9 cellular contexts compared by ENCODE assay signal in the genomic region with DNA sequence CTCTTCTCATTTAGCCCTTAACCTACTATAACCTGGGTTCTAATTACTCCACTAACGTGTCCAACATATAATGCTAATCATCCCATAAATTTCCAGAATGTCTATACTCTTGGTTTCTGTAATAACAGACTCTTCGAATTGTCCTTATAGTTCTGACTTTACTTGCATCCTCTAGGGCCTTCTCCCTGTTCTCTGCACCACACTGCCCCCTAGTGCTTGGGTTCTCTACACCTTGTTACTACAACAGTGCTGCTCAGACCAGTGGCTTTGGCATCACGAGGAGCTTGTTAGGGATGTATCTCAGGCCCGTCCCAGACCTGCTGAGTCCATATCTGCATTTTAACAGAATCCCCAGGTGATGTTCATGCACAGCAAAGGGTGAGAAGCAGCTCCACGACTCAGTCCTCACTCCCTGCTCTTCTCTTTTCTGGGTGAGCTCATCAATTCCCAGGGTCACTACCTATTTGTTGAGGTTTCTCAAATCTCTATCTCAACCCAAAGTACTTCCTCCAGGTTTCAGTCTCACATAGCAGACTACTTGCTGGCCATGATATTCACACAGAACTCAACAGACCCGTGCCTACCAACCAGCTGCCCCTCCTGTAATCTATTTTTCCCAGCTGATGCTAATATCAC. TPM values are rescaled to one million over a fixed set of nuclear protein-coding genes. Genes with fewer than 3 reads are reported as not detected.
DNase-seq lines count a peak whose midpoint lies in the region; ATAC-seq and TF ChIP-seq lines count a peak whose summit lies in the region.
"Had no signal": no experiment of that assay in that cellular context is flagged by ENCODE, and none has a peak within 500 bp of the region (broad histone marks: within the 10 kb centered on the region; RNA-seq: fewer than 3 reads in every experiment).

No MANE protein-coding gene starts in this region.

- no peaks in the 10 kb centered on the region for H3K27me3 Mint-ChIP-seq in CD4-positive, alpha-beta T cell

- POLR2A ChIA-PET in CD4-positive, alpha-beta T cell (lab: Charles Lee) = interaction anchor here (1.1 to 1.2 kb wide), 2 partner anchors 14 to 15 kb away, joined by 6 read pairs; a partner anchor contains a TSS

- H3K27ac Mint-ChIP-seq in CD4-positive, alpha-beta T cell = no peak overlapping the region
- H3K27ac Mint-ChIP-seq: T-helper 1 cell treated with Interleukin-12 subunit alpha and Interleukin-12 subunit beta and Interleukin-4 antibody, amounts not matched to agents 30 μg/mL and 1 μg/mL, for 36 hours had no signal

- no peak overlapping the region for H3K27ac ChIP-seq in CD4-positive, alpha-beta T cell (ENCODE audit: low read depth, low read length)
- H3K27ac ChIP-seq in right lobe of liver = no peak overlapping the region

- no peak overlapping the region for H3K4me3 ChIP-seq in choroid plexus epithelial cell (ENCODE audit: low read depth, low read length)
- no peak overlapping the region for H3K4me3 ChIP-seq in right lobe of liver

- peak; percentile 83 for TF ChIP-seq CTCF in CD4-positive, alpha-beta T cell (IDR thresholded peaks at IDR 0.05)
- peak; percentile 98 for TF ChIP-seq CTCF in choroid plexus epithelial cell (conservative IDR thresholded peaks at IDR 0.05; ENCODE audit: low read depth, low read length)
- TF ChIP-seq CTCF in right lobe of liver (IDR thresholded peaks at IDR 0.05) = peak; percentile 63 to 79 (median 76)

- ATAC-seq in CD4-positive, alpha-beta T cell (ENCODE audit: poor library complexity) = peak; percentile 100
- peak; percentile 97 for ATAC-seq in GM19372 (IDR thresholded peaks at IDR 0.05; ENCODE audit: low read depth, unreplicated experiment)
- ATAC-seq in HG03432 (IDR thresholded peaks at IDR 0.05; ENCODE audit: unreplicated experiment) = peak; percentile 95
- peak; percentile 95 to 98 (median 96) for ATAC-seq in right lobe of liver

- H3K36me3 ChIP-seq in right lobe of liver = no peaks in the 10 kb centered on the region

- H3K9me3 ChIP-seq in CD4-positive, alpha-beta T cell (ENCODE audit: control insufficient read depth, low read length) = no peaks in the 10 kb centered on the region
- H3K9me3 ChIP-seq in right lobe of liver = no peaks in the 10 kb centered on the region

- WGBS in right lobe of liver (ENCODE audit: insufficient coverage, low coverage, low lambda C conversion rate, missing lambda C conversion rate) = 4% methylated on average over 6 of the region's 6 CpGs

- no peaks in the 10 kb centered on the region for H3K36me3 Mint-ChIP-seq in CD4-positive, alpha-beta T cell (ENCODE audit: low read depth)

- no peaks in the 10 kb centered on the region for H3K4me1 Mint-ChIP-seq in CD4-positive, alpha-beta T cell (ENCODE audit: low read depth)

- CTCF ChIA-PET in CD4-positive, alpha-beta T cell (lab: Charles Lee) = interaction anchor here (0.6 to 1.7 kb wide), 21 partner anchors 8 to 94 kb away, joined by 3 to 18 read pairs (median 4); a partner anchor contains a TSS

- peak; percentile 70 to 91 (median 86) for DNase-seq in CD4-positive, alpha-beta T cell
- DNase-seq in NCI-H460 (ENCODE audit: extremely low read depth, low read depth) = peak; percentile 90
- DNase-seq in activated CD4-positive, alpha-beta T cell treated with anti-CD3 and anti-CD28 coated beads for 1 hour = peak; percentile 73
- peak; percentile 94 for DNase-seq in choroid plexus epithelial cell (ENCODE audit: low read depth)
- DNase-seq in right lobe of liver = peak; percentile 75 to 87 (median 84)
- DNase-seq in stimulated activated CD8-positive, alpha-beta memory T cell treated with anti-CD3 and anti-CD28 coated beads, Interleukin-12 subunit alpha, Interleukin-12 subunit beta, amount 100 ng/mL, for 4 hours (ENCODE audit: low read depth) = peak; percentile 62

- H3K27me3 ChIP-seq in CD4-positive, alpha-beta T cell (ENCODE audit: control insufficient read depth, insufficient read depth, low read length) = no peaks in the 10 kb centered on the region
- H3K27me3 ChIP-seq in right lobe of liver = no peaks in the 10 kb centered on the region

- no peaks in the 10 kb centered on the region for H3K9me3 Mint-ChIP-seq in CD4-positive, alpha-beta T cell
- H3K9me3 Mint-ChIP-seq: T-helper 1 cell treated with Interleukin-12 subunit alpha and Interleukin-12 subunit beta and Interleukin-4 antibody, amounts not matched to agents 30 μg/mL and 1 μg/mL, for 36 hours had no signal

- no peak overlapping the region for H3K4me3 Mint-ChIP-seq in CD4-positive, alpha-beta T cell
- H3K4me3 Mint-ChIP-seq: T-helper 1 cell treated with Interleukin-12 subunit alpha and Interleukin-12 subunit beta and Interleukin-4 antibody, amounts not matched to agents 30 μg/mL and 1 μg/mL, for 36 hours had no signal

- TF ChIP-seq POLR2A in right lobe of liver (IDR thresholded peaks at IDR 0.05) = no peak

- intact Hi-C loops in CD4-positive, alpha-beta T cell (cut with DNase I, micrococcal nuclease) = loop anchor here in 1 of 2 experiments (10.0 kb wide), 1 partner anchor 672 kb away; no protein-coding TSS in a partner anchor
- intact Hi-C loops in right lobe of liver (cut with DNase I) = no loop called here

- H3K4me1 ChIP-seq in right lobe of liver = no peaks in the 10 kb centered on the region

RNA-seq across cellular contexts. Expression of a gene that starts 14.5 kb away (rescaled TPM):
- 10 to 100 TPM; 48.8 to 50.1 TPM for total RNA-seq in CD4-positive, alpha-beta T cell
- total RNA-seq in NCI-H460 (2014; rRNA removed; shearing (Covaris generic)) = 64.4 and 82.6 TPM in 2 replicates
- 90.1 and 96.8 TPM in 2 replicates for polyA plus RNA-seq in NCI-H460 (2014; cell fraction: nucleus; rRNA removed)
- 10 to 100 TPM; 29.7 to 43.5 (median 37.6) TPM for total RNA-seq in right lobe of liver

RNA-seq across cellular contexts. Expression of a gene that starts 16.1 kb away (rescaled TPM):
- 10 to 100 TPM; 24.3 to 25.5 TPM for total RNA-seq in CD4-positive, alpha-beta T cell
- total RNA-seq in NCI-H460 (2014; rRNA removed; shearing (Covaris generic)) = 58.6 and 59.9 TPM in 2 replicates
- 30.8 and 35.0 TPM in 2 replicates for polyA plus RNA-seq in NCI-H460 (2014; cell fraction: nucleus; rRNA removed)
- 10 to 100 TPM; 16.1 to 21.8 (median 18.5) TPM for total RNA-seq in right lobe of liver
